ENCODE assay signal across 1 cellular context in the genomic region with DNA sequence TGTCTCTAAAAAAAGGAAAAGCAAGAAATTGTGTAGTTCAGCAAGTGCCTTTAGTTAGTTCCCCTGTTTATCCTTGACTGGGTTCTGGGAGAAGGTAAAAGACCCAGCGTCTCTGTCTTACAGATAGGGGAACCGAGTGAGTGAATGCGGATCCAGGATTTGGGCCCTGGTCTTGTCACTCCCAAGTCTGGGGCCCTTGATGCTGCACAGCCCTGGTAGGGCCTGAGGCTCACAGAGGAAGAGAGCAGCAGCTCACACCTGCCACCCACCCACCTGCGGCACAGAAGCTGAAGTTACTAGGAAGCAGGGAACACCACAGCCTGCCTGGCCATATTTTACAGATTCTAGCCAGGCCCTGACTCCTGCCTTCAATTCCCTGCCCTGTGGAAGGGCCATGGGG.
TF ChIP-seq lines count a peak whose summit lies in the region.

No MANE protein-coding gene starts in this region.

TF ChIP-seq in HepG2, 621 proteins besides CTCF, POLR2A, EP300 and RAD21:
- TF ChIP-seq, protein P1, sequence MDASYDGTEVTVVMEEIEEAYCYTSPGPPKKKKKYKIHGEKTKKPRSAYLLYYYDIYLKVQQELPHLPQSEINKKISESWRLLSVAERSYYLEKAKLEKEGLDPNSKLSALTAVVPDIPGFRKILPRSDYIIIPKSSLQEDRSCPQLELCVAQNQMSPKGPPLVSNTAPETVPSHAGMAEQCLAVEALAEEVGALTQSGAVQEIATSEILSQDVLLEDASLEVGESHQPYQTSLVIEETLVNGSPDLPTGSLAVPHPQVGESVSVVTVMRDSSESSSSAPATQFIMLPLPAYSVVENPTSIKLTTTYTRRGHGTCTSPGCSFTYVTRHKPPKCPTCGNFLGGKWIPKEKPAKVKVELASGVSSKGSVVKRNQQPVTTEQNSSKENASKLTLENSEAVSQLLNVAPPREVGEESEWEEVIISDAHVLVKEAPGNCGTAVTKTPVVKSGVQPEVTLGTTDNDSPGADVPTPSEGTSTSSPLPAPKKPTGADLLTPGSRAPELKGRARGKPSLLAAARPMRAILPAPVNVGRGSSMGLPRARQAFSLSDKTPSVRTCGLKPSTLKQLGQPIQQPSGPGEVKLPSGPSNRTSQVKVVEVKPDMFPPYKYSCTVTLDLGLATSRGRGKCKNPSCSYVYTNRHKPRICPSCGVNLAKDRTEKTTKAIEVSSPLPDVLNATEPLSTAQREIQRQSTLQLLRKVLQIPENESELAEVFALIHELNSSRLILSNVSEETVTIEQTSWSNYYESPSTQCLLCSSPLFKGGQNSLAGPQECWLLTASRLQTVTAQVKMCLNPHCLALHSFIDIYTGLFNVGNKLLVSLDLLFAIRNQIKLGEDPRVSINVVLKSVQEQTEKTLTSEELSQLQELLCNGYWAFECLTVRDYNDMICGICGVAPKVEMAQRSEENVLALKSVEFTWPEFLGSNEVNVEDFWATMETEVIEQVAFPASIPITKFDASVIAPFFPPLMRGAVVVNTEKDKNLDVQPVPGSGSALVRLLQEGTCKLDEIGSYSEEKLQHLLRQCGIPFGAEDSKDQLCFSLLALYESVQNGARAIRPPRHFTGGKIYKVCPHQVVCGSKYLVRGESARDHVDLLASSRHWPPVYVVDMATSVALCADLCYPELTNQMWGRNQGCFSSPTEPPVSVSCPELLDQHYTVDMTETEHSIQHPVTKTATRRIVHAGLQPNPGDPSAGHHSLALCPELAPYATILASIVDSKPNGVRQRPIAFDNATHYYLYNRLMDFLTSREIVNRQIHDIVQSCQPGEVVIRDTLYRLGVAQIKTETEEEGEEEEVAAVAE (CRISPR knock-in tag; IDR thresholded peaks at IDR 0.05; ENCODE audit: borderline replicate concordance) = no peak
- TF ChIP-seq, protein P2, sequence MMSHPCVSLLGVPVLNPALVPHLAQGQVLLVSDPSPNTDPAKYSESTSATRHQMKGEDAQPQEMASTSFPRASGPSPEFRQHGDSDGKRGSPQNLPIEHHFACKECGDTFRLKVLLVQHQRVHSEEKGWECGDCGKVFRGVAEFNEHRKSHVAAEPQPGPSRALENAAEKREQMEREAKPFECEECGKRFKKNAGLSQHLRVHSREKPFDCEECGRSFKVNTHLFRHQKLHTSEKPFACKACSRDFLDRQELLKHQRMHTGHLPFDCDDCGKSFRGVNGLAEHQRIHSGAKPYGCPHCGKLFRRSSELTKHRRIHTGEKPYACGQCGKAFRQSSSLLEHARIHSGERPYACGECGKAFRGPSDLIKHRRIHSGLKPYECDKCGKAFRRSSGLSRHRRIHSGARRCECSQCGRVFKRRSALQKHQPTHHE (CRISPR knock-in tag; IDR thresholded peaks at IDR 0.05; ENCODE audit: borderline replicate concordance) = no peak
- TF ChIP-seq FOXC1 (CRISPR knock-in tag; IDR thresholded peaks at IDR 0.05; ENCODE audit: borderline replicate concordance) (no peak), TRIM24 (CRISPR knock-in tag; IDR thresholded peaks at IDR 0.05) (no peak), KDM2A (CRISPR knock-in tag; IDR thresholded peaks at IDR 0.05; ENCODE audit: borderline replicate concordance, low read depth) (no peak), ZEB1 (IDR thresholded peaks at IDR 0.05; ENCODE audit: insufficient replicate concordance, low read depth) (no peak), MBD4 (IDR thresholded peaks at IDR 0.05; ENCODE audit: borderline replicate concordance, low read length) (no peak), ZNF546 (CRISPR knock-in tag; conservative IDR thresholded peaks at IDR 0.05) (no peak)
- TF ChIP-seq, protein P3, sequence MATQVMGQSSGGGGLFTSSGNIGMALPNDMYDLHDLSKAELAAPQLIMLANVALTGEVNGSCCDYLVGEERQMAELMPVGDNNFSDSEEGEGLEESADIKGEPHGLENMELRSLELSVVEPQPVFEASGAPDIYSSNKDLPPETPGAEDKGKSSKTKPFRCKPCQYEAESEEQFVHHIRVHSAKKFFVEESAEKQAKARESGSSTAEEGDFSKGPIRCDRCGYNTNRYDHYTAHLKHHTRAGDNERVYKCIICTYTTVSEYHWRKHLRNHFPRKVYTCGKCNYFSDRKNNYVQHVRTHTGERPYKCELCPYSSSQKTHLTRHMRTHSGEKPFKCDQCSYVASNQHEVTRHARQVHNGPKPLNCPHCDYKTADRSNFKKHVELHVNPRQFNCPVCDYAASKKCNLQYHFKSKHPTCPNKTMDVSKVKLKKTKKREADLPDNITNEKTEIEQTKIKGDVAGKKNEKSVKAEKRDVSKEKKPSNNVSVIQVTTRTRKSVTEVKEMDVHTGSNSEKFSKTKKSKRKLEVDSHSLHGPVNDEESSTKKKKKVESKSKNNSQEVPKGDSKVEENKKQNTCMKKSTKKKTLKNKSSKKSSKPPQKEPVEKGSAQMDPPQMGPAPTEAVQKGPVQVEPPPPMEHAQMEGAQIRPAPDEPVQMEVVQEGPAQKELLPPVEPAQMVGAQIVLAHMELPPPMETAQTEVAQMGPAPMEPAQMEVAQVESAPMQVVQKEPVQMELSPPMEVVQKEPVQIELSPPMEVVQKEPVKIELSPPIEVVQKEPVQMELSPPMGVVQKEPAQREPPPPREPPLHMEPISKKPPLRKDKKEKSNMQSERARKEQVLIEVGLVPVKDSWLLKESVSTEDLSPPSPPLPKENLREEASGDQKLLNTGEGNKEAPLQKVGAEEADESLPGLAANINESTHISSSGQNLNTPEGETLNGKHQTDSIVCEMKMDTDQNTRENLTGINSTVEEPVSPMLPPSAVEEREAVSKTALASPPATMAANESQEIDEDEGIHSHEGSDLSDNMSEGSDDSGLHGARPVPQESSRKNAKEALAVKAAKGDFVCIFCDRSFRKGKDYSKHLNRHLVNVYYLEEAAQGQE (IDR thresholded peaks at IDR 0.05; ENCODE audit: borderline replicate concordance in 1 of 2, low read depth in 1 of 2, low read length in 2 of 2) = no peak
- TF ChIP-seq, protein P4, sequence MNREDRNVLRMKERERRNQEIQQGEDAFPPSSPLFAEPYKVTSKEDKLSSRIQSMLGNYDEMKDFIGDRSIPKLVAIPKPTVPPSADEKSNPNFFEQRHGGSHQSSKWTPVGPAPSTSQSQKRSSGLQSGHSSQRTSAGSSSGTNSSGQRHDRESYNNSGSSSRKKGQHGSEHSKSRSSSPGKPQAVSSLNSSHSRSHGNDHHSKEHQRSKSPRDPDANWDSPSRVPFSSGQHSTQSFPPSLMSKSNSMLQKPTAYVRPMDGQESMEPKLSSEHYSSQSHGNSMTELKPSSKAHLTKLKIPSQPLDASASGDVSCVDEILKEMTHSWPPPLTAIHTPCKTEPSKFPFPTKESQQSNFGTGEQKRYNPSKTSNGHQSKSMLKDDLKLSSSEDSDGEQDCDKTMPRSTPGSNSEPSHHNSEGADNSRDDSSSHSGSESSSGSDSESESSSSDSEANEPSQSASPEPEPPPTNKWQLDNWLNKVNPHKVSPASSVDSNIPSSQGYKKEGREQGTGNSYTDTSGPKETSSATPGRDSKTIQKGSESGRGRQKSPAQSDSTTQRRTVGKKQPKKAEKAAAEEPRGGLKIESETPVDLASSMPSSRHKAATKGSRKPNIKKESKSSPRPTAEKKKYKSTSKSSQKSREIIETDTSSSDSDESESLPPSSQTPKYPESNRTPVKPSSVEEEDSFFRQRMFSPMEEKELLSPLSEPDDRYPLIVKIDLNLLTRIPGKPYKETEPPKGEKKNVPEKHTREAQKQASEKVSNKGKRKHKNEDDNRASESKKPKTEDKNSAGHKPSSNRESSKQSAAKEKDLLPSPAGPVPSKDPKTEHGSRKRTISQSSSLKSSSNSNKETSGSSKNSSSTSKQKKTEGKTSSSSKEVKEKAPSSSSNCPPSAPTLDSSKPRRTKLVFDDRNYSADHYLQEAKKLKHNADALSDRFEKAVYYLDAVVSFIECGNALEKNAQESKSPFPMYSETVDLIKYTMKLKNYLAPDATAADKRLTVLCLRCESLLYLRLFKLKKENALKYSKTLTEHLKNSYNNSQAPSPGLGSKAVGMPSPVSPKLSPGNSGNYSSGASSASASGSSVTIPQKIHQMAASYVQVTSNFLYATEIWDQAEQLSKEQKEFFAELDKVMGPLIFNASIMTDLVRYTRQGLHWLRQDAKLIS (CRISPR knock-in tag; IDR thresholded peaks at IDR 0.05) = no peak
